In genomic region chr19:1400281-1401137, GRCh38 we compare ENCODE assay signal across 1 cellular context.
TF ChIP-seq lines count a peak whose summit lies in the region.

No MANE protein-coding gene starts in this region.

TF ChIP-seq in HepG2, 621 proteins besides CTCF, POLR2A, EP300 and RAD21 (continued from another document and continues in another):
- TF ChIP-seq TRIM22 (IDR thresholded peaks at IDR 0.05) (no peak), HNF1A (IDR thresholded peaks at IDR 0.05; ENCODE audit: low read depth) (no peak), HNF1A (CRISPR knock-in tag; IDR thresholded peaks at IDR 0.05; ENCODE audit: borderline replicate concordance) (peak; percentile 68; the same call in 1 of the 2 replicates), MAFG (CRISPR knock-in tag; IDR thresholded peaks at IDR 0.05) (no peak), ZKSCAN1 (IDR thresholded peaks at IDR 0.05; ENCODE audit: low read length) (no peak), BCL6 (CRISPR knock-in tag; IDR thresholded peaks at IDR 0.05) (peak; percentile 57; the same call in 1 of the 2 replicates), ZSCAN22 (CRISPR knock-in tag; IDR thresholded peaks at IDR 0.05) (no peak), SKI (IDR thresholded peaks at IDR 0.05; ENCODE audit: partially characterized antibody) (peak; percentile 83), POLR2AphosphoS5 (IDR thresholded peaks at IDR 0.05; ENCODE audit: low read depth, low read length) (peak; percentile 54; the same call in 1 of the 2 replicates), KMT2A (CRISPR knock-in tag; IDR thresholded peaks at IDR 0.05) (no peak; the same call in 1 of the 2 replicates), ZNF770 (CRISPR knock-in tag; IDR thresholded peaks at IDR 0.05) (peak; percentile 85), ZNF687 (CRISPR knock-in tag; IDR thresholded peaks at IDR 0.05) (peak; percentile 82), NR2F6 (IDR thresholded peaks at IDR 0.05) (peak; percentile 46; the same call in 1 of the 2 replicates), NR2F6 (CRISPR knock-in tag; IDR thresholded peaks at IDR 0.05) (peak; percentile 52; the same call in 1 of the 2 replicates), ZNF546 (CRISPR knock-in tag; conservative IDR thresholded peaks at IDR 0.05) (no peak; the same call in 1 of the 2 replicates), NFIB (CRISPR knock-in tag; IDR thresholded peaks at IDR 0.05; ENCODE audit: borderline replicate concordance) (no peak), TMF1 (CRISPR knock-in tag; IDR thresholded peaks at IDR 0.05; ENCODE audit: low read depth) (no peak), ZNF414 (CRISPR knock-in tag; IDR thresholded peaks at IDR 0.05) (no peak), ZNF879 (CRISPR knock-in tag; IDR thresholded peaks at IDR 0.05) (0 out of 2 replicates have a peak, but pooled peaks have one; percentile 13), FUBP1 (CRISPR knock-in tag; IDR thresholded peaks at IDR 0.05; ENCODE audit: borderline replicate concordance) (no peak), HMG20B (CRISPR knock-in tag; conservative IDR thresholded peaks at IDR 0.05) (peak; percentile 37; the same call in 1 of the 2 replicates), GTF3A (CRISPR knock-in tag; conservative IDR thresholded peaks at IDR 0.05) (no peak), ZHX1 (CRISPR knock-in tag; IDR thresholded peaks at IDR 0.05; ENCODE audit: low read depth) (peak; percentile 84; the same call in 1 of the 2 replicates), ZNF644 (CRISPR knock-in tag; IDR thresholded peaks at IDR 0.05; ENCODE audit: low read depth) (peak; percentile 78), ELF4 (CRISPR knock-in tag; IDR thresholded peaks at IDR 0.05; ENCODE audit: borderline replicate concordance) (no peak), ZNF232 (CRISPR knock-in tag; IDR thresholded peaks at IDR 0.05; ENCODE audit: borderline replicate concordance) (no peak), ZNF10 (CRISPR knock-in tag; IDR thresholded peaks at IDR 0.05; ENCODE audit: borderline replicate concordance, low read depth) (no peak), ZFP62 (CRISPR knock-in tag; IDR thresholded peaks at IDR 0.05) (no peak), RXRB (CRISPR knock-in tag; IDR thresholded peaks at IDR 0.05; ENCODE audit: borderline replicate concordance) (peak; percentile 50; the same call in 1 of the 2 replicates), ARID2 (CRISPR knock-in tag; IDR thresholded peaks at IDR 0.05; ENCODE audit: borderline replicate concordance) (0 out of 2 replicates have a peak, but pooled peaks have one; percentile 80), ZNF737 (CRISPR knock-in tag; IDR thresholded peaks at IDR 0.05; ENCODE audit: borderline replicate concordance) (no peak), TFDP2 (CRISPR knock-in tag; IDR thresholded peaks at IDR 0.05) (peak; percentile 71), KDM5A (IDR thresholded peaks at IDR 0.05; ENCODE audit: borderline replicate concordance, low read length) (peak; percentile 35; the same call in 1 of the 2 replicates), PLRG1 (conservative IDR thresholded peaks at IDR 0.05) (no peak), ETS1 (CRISPR knock-in tag; IDR thresholded peaks at IDR 0.05) (0 out of 2 replicates have a peak, but pooled peaks have one; percentile 25)
